21 cellular contexts compared by ENCODE assay signal in the genomic region with DNA sequence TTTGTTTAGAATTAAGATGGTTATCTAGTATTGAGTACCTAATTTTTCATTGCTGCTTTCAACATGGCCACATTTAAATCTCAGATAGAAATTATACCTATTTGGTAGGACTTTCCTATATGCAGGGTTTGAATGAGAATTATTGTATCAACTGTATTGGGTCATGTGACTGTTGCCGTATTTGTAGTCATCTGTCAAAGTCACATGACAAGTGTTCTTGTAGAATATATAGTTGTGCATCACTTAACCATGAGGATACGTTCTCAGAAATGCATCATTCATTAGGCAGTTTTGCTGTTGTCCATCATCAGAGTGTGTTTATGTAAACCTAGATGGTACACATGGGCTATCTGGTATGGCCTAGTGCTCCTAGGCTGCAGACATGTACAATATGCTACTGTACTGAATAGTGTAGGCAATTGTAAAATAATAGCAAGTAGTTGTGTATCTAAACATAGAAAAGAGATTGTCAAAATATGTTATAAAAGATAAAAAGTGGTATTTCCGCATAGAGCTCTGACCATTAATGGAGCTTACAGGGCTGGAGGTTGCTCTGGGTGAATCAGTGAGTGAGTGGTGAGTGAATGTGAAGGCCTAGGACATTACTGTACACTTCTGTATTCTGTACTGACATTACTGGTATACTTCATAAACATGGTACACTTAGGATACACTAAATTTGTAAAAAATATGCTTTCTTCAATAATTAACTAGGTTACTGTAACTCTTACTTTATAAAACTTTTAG.
DNase-seq lines count a peak whose midpoint lies in the region; ATAC-seq and TF ChIP-seq lines count a peak whose summit lies in the region.
"Had no signal": no experiment of that assay in that cellular context is flagged by ENCODE, and none has a peak within 500 bp of the region (broad histone marks: within the 10 kb centered on the region; RNA-seq: fewer than 3 reads in every experiment).

No MANE protein-coding gene starts in this region.

- H3K27ac Mint-ChIP-seq in MCF 10A (ENCODE audit: low read depth, unreplicated experiment), result peak overlapping the region; percentile 75
- H3K27ac Mint-ChIP-seq in T-cell, result peak overlapping the region; percentile 36 to 71
- H3K27ac Mint-ChIP-seq in effector memory CD8-positive, alpha-beta T cell, result peak overlapping the region; percentile 35
- H3K27ac Mint-ChIP-seq: activated T-helper 17 cell treated with anti-CD3 and anti-CD28 coated beads, Interleukin-2, amount 50 U/mL, for 72 hours had no signal

- H3F3A ChIP-seq in smooth muscle cell (ENCODE audit: low read depth), result peaks cover 17% of the 10 kb centered on the region

- intact Hi-C loops in MCF 10A (cut with micrococcal nuclease) (no loop called here), breast epithelium (cut with DNase I; ENCODE audit: low total_unique reads) (no loop called here), OCI-LY7 (cut with micrococcal nuclease; ENCODE audit: unreplicated experiment) (loop anchor here (5.0 kb wide), 2 partner anchors 64 to 104 kb away; no protein-coding TSS in a partner anchor)

- CTCF ChIA-PET in MCF 10A (lab: Yijun Ruan, JAX), result interaction anchor here (0.6 to 2.8 kb wide), 13 partner anchors 11 to 404 kb away, joined by 3 to 22 read pairs (median 3); no protein-coding TSS in a partner anchor
- CTCF ChIA-PET in T-cell (lab: Charles Lee), result interaction anchor here (0.6 to 2.1 kb wide), 6 partner anchors 10 to 404 kb away, joined by 3 to 17 read pairs (median 6); no protein-coding TSS in a partner anchor
- CTCF ChIA-PET in OCI-LY7 (lab: Charles Lee; ENCODE audit: unreplicated experiment), result no interaction called here

- no peak for ATAC-seq in T-cell (replicated peaks in 1 of 4)
- no peak for ATAC-seq in effector memory CD8-positive, alpha-beta T cell (replicated peaks)
- no peak for ATAC-seq in HG03097 (IDR thresholded peaks at IDR 0.05; ENCODE audit: low FRiP score, unreplicated experiment)

- peaks cover 94% of the 10 kb centered on the region for H3K79me2 ChIP-seq in smooth muscle cell (ENCODE audit: low read depth)
- peaks cover 58% of the 10 kb centered on the region for H3K79me2 ChIP-seq in OCI-LY7 (ENCODE audit: insufficient read depth, low read depth, low read length)

- H3K36me3 ChIP-seq in breast epithelium (no peaks in the 10 kb centered on the region), smooth muscle cell (ENCODE audit: low read depth) (no peaks in the 10 kb centered on the region), OCI-LY7 (ENCODE audit: insufficient read depth, low read length) (peaks cover 23% of the 10 kb centered on the region)

- H3K4me1 Mint-ChIP-seq in MCF 10A (ENCODE audit: insufficient read depth, unreplicated experiment), result peaks cover 65% of the 10 kb centered on the region
- H3K4me1 Mint-ChIP-seq in T-cell, result peaks cover 77 to 80% (median 77%) of the 10 kb centered on the region in 3 donors
- peaks cover 38 to 52% of the 10 kb centered on the region in 2 donors for H3K4me1 Mint-ChIP-seq in effector memory CD8-positive, alpha-beta T cell (ENCODE audit: low read depth in 2 of 2)

- no peak for TF ChIP-seq CTCF in MCF 10A (IDR thresholded peaks at IDR 0.05; ENCODE audit: unreplicated experiment)
- TF ChIP-seq CTCF in breast epithelium (IDR thresholded peaks at IDR 0.05), result no peak
- no peak for TF ChIP-seq CTCF in smooth muscle cell (IDR thresholded peaks at IDR 0.05; ENCODE audit: borderline replicate concordance, insufficient read depth, poor library complexity, severe bottlenecking)
- TF ChIP-seq CTCF in OCI-LY7 (conservative IDR thresholded peaks at IDR 0.05; ENCODE audit: low read length), result no peak

- TF ChIP-seq POLR2A in breast epithelium (IDR thresholded peaks at IDR 0.05), result no peak

- no peaks in the 10 kb centered on the region for H3K9me3 Mint-ChIP-seq in MCF 10A (ENCODE audit: unreplicated experiment)
- H3K9me3 Mint-ChIP-seq in T-cell, result no peaks in the 10 kb centered on the region
- no peaks in the 10 kb centered on the region for H3K9me3 Mint-ChIP-seq in effector memory CD8-positive, alpha-beta T cell
- H3K9me3 Mint-ChIP-seq: activated T-helper 17 cell treated with anti-CD3 and anti-CD28 coated beads, Interleukin-2, amount 50 U/mL, for 72 hours had no signal

- H3K27ac ChIP-seq in breast epithelium (no peak overlapping the region), smooth muscle cell (ENCODE audit: low read depth) (peak overlapping the region; percentile 87), OCI-LY7 (ENCODE audit: low read depth, low read length, poor library complexity, severe bottlenecking) (no peak overlapping the region)
- H3K27ac ChIP-seq: testis had no signal

- POLR2A ChIA-PET in MCF 10A (lab: Yijun Ruan, JAX) (interaction anchor here (0.9 to 11.7 kb wide), 10 partner anchors 10 to 304 kb away, joined by 3 to 159 read pairs (median 4); a partner anchor contains a TSS), T-cell (lab: Charles Lee) (no interaction called here), OCI-LY7 (lab: Charles Lee) (interaction anchor here (1.3 to 1.4 kb wide), 2 partner anchors 24 to 121 kb away, joined by 4 to 5 read pairs; no protein-coding TSS in a partner anchor)

- no peak overlapping the region for H3K4me3 Mint-ChIP-seq in MCF 10A (ENCODE audit: unreplicated experiment)
- no peak overlapping the region for H3K4me3 Mint-ChIP-seq in T-cell
- H3K4me3 Mint-ChIP-seq in effector memory CD8-positive, alpha-beta T cell, result no peak overlapping the region
- H3K4me3 Mint-ChIP-seq: CD4-positive, CD25-positive, alpha-beta regulatory T cell had no signal

- 75% methylated on average over 3 of the region's 3 CpGs for WGBS in smooth muscle cell (ENCODE audit: low lambda C conversion rate)

- BruUV-seq in MCF 10A (replicated peaks; lab: Mats Ljungman, UMichigan) (no TSS peak), OCI-LY7 (replicated peaks; lab: Mats Ljungman, UMichigan) (no TSS peak)

- no peak for DNase-seq in MCF 10A (ENCODE audit: unreplicated experiment)
- DNase-seq in breast epithelium (ENCODE audit: low spot score in 2 of 2), result no peak
- DNase-seq in T-cell, result no peak
- DNase-seq in effector memory CD8-positive, alpha-beta T cell, result no peak
- DNase-seq in smooth muscle cell (lab: John Stamatoyannopoulos, UW; ENCODE audit: unreplicated experiment), result no peak
- no peak for DNase-seq in OCI-LY7 (ENCODE audit: low spot score)
- DNase-seq in CD1c-positive myeloid dendritic cell (ENCODE audit: extremely low spot score), result no peak
- DNase-seq: activated CD4-positive, CD25-positive, alpha-beta regulatory T cell; CD4-positive, CD25-positive, alpha-beta regulatory T cell; DND-41; effector CD4-positive, alpha-beta T cell; esophagus squamous epithelium; KG1; NCI-H1048; NCI-H2029 treated with DMSO at 0.1 percent for 48 hours; NCI-H446; stimulated activated CD4-positive, alpha-beta T cell treated with anti-CD3 and anti-CD28 coated beads, Interleukin-12 subunit alpha, Interleukin-12 subunit beta, amount 100 ng/mL, for 4 hours; T-helper 1 cell; testis had no signal

- H3K27me3 ChIP-seq in breast epithelium (no peaks in the 10 kb centered on the region), smooth muscle cell (ENCODE audit: low read depth) (no peaks in the 10 kb centered on the region)
- H3K27me3 ChIP-seq: esophagus squamous epithelium, testis had no signal

- H3K4me1 ChIP-seq in breast epithelium, result peaks cover 0 to 5% of the 10 kb centered on the region in 2 donors
- H3K4me1 ChIP-seq in smooth muscle cell (ENCODE audit: low read depth), result peaks cover 51% of the 10 kb centered on the region
- H3K4me1 ChIP-seq in OCI-LY7 (ENCODE audit: insufficient read depth, low read length, poor library complexity, severe bottlenecking), result peaks cover 13% of the 10 kb centered on the region

- H3K36me3 Mint-ChIP-seq in MCF 10A (ENCODE audit: insufficient read depth, unreplicated experiment) (peaks cover 13% of the 10 kb centered on the region), T-cell (peaks cover 8% of the 10 kb centered on the region)
- no peaks in the 10 kb centered on the region for H3K36me3 Mint-ChIP-seq in effector memory CD8-positive, alpha-beta T cell (ENCODE audit: insufficient read depth)

- no peak overlapping the region for H3K4me3 ChIP-seq in breast epithelium
- no peak overlapping the region for H3K4me3 ChIP-seq in smooth muscle cell
- no peak overlapping the region for H3K4me3 ChIP-seq in OCI-LY7 (ENCODE audit: low read depth, low read length, poor library complexity, severe bottlenecking)
- H3K4me3 ChIP-seq: esophagus squamous epithelium, testis had no signal

- H3K9ac ChIP-seq in smooth muscle cell (ENCODE audit: low read depth), result no peak overlapping the region

- H3K4me2 ChIP-seq in smooth muscle cell (peak overlapping the region; percentile 42), OCI-LY7 (ENCODE audit: low read length) (no peak overlapping the region)

- no peaks in the 10 kb centered on the region for H3K9me2 ChIP-seq in OCI-LY7 (ENCODE audit: insufficient read depth, low read length)

- H4K20me1 ChIP-seq in smooth muscle cell (ENCODE audit: low read depth) (peaks cover 74% of the 10 kb centered on the region), OCI-LY7 (ENCODE audit: insufficient read depth, low read length) (peaks cover 22% of the 10 kb centered on the region)

- H3K27me3 Mint-ChIP-seq in MCF 10A (ENCODE audit: insufficient read depth, unreplicated experiment) (no peaks in the 10 kb centered on the region), T-cell (no peaks in the 10 kb centered on the region)
- no peaks in the 10 kb centered on the region for H3K27me3 Mint-ChIP-seq in effector memory CD8-positive, alpha-beta T cell
- H3K27me3 Mint-ChIP-seq: activated T-helper 17 cell treated with anti-CD3 and anti-CD28 coated beads, Interleukin-2, amount 50 U/mL, for 72 hours; CD4-positive, CD25-positive, alpha-beta regulatory T cell had no signal

- H2AFZ ChIP-seq in smooth muscle cell (ENCODE audit: low read depth) (no peak overlapping the region), OCI-LY7 (ENCODE audit: low read length) (no peak overlapping the region)

- no peaks in the 10 kb centered on the region for H3K9me3 ChIP-seq in breast epithelium
- H3K9me3 ChIP-seq in smooth muscle cell (replicated peaks; ENCODE audit: low read depth), result no peaks in the 10 kb centered on the region
- no peaks in the 10 kb centered on the region for H3K9me3 ChIP-seq in OCI-LY7 (ENCODE audit: low read length)
- H3K9me3 ChIP-seq: esophagus squamous epithelium, testis had no signal

Comparison
In these comparisons a context has a peak if more than half of its experiments do, and no peak if none do; other contexts are left out.
1. POLR2A ChIA-PET loops: an anchor here in MCF 10A (0.9 to 11.7 kb wide) and OCI-LY7 (1.3 to 1.4 kb wide); none called in T-cell.